Comparison of ENCODE assay signal across 8 cellular contexts in genomic region chr11:64247729-64248531, GRCh38. TPM values are rescaled to one million over a fixed set of nuclear protein-coding genes. Genes with fewer than 3 reads are reported as not detected.
DNase-seq lines count a peak whose midpoint lies in the region; ATAC-seq lines count a peak whose summit lies in the region.

No MANE protein-coding gene starts in this region.

- ATAC-seq in GM18520 (IDR thresholded peaks at IDR 0.05; ENCODE audit: unreplicated experiment) = no peak
- ATAC-seq in GM18907 (IDR thresholded peaks at IDR 0.05; ENCODE audit: unreplicated experiment) = no peak

- no peaks in the 10 kb centered on the region for H3K36me3 ChIP-seq in ACC112 (ENCODE audit: insufficient read depth, low read length)
- peaks cover 4% of the 10 kb centered on the region; the same call in 1 of the 2 replicates for H3K36me3 ChIP-seq in Karpas-422 (ENCODE audit: insufficient read depth, low read length)

- peak overlapping the region; percentile 100 for H3K4me2 ChIP-seq in Karpas-422 (ENCODE audit: low read depth, low read length, poor library complexity, severe bottlenecking)

- peaks cover 6% of the 10 kb centered on the region; the same call in 1 of the 2 replicates for H4K20me1 ChIP-seq in Karpas-422 (ENCODE audit: insufficient read depth, low read depth, low read length)

- H3K9me3 ChIP-seq in Karpas-422 (ENCODE audit: low read length) (no peaks in the 10 kb centered on the region), mononuclear cell (ENCODE audit: low read depth, low read length) (no peaks in the 10 kb centered on the region)

- peak; percentile 49 for DNase-seq in Karpas-422
- no peak for DNase-seq in stimulated activated CD4-positive, alpha-beta T cell treated with anti-CD3 and anti-CD28 coated beads, Interleukin-4, amount 100 ng/mL, for 24 hours
- DNase-seq in amniotic stem cell (lab: John Stamatoyannopoulos, UW) = no peak

- H3K4me1 ChIP-seq in ACC112 (ENCODE audit: control insufficient read depth, insufficient read depth, low read length, unreplicated experiment) (peaks cover 32% of the 10 kb centered on the region), Karpas-422 (ENCODE audit: low read length) (peaks cover 60% of the 10 kb centered on the region), mononuclear cell (ENCODE audit: insufficient read depth, low read length) (peaks cover 49% of the 10 kb centered on the region)

- H3K9ac ChIP-seq in Karpas-422 (ENCODE audit: low read length) = no peak overlapping the region

- H3K79me2 ChIP-seq in ACC112 (ENCODE audit: control insufficient read depth, insufficient read depth, low read length, unreplicated experiment) (peaks cover 42% of the 10 kb centered on the region), Karpas-422 (ENCODE audit: low read length) (peaks cover 30% of the 10 kb centered on the region)

- H3K4me3 ChIP-seq in ACC112 (ENCODE audit: low read depth, low read length) (peak overlapping the region; percentile 83), Karpas-422 (ENCODE audit: low read length) (peak overlapping the region; percentile 81; the same call in 1 of the 2 replicates), mononuclear cell (ENCODE audit: low read length) (peak overlapping the region; percentile 66)

- H3K27me3 ChIP-seq in ACC112 (ENCODE audit: insufficient read depth, low read length) = no peaks in the 10 kb centered on the region
- no peaks in the 10 kb centered on the region for H3K27me3 ChIP-seq in Karpas-422 (ENCODE audit: low read length)
- no peaks in the 10 kb centered on the region for H3K27me3 ChIP-seq in mononuclear cell (ENCODE audit: insufficient read depth, low read length)

- H2AFZ ChIP-seq in ACC112 (ENCODE audit: low read length, unreplicated experiment) (peak overlapping the region; percentile 28), Karpas-422 (ENCODE audit: low read length) (no peak overlapping the region)

- H3K27ac ChIP-seq in ACC112 (ENCODE audit: low read depth, low read length) (no peak overlapping the region), Karpas-422 (ENCODE audit: low read length) (no peak overlapping the region), cingulate gyrus (ENCODE audit: low read depth, low read length) (peak overlapping the region; percentile 93)

- no peaks in the 10 kb centered on the region for H3K9me2 ChIP-seq in Karpas-422 (replicated peaks; ENCODE audit: insufficient read depth, low read length)

RNA-seq across cellular contexts. Expression of gene PPP1R14B, which starts 1.2 kb away (rescaled TPM):
- total RNA-seq in Karpas-422 (2014; rRNA removed; shearing (Covaris generic); ENCODE audit: low replicate concordance) = 111 and 256 TPM in 2 replicates
- total RNA-seq in mononuclear cell = 26.4 TPM

RNA-seq across cellular contexts. Expression of gene PLCB3, which starts 3.4 kb away (rescaled TPM):
- total RNA-seq in Karpas-422 (2014; rRNA removed; shearing (Covaris generic); ENCODE audit: low replicate concordance) = 5.7 and 12.7 TPM in 2 replicates
- 3.7 TPM for total RNA-seq in mononuclear cell

RNA-seq across cellular contexts. Expression of gene FKBP2, which starts 7.0 kb away (rescaled TPM):
- 27.8 and 73.4 TPM in 2 replicates for total RNA-seq in Karpas-422 (2014; rRNA removed; shearing (Covaris generic); ENCODE audit: low replicate concordance)
- 8.1 TPM for total RNA-seq in mononuclear cell

RNA-seq across cellular contexts. Expression of gene VEGFB, which starts 13.5 kb away (rescaled TPM):
- 43.4 and 67.9 TPM in 2 replicates for total RNA-seq in Karpas-422 (2014; rRNA removed; shearing (Covaris generic); ENCODE audit: low replicate concordance)
- total RNA-seq in mononuclear cell = 9.1 TPM

RNA-seq across cellular contexts. Expression of gene DNAJC4, which starts 17.6 kb away (rescaled TPM):
- total RNA-seq in Karpas-422 (2014; rRNA removed; shearing (Covaris generic); ENCODE audit: low replicate concordance) = 32.0 and 51.0 TPM in 2 replicates
- total RNA-seq in mononuclear cell = 13.1 TPM
